ENCODE assay signal across 1 cellular context in the genomic region with DNA sequence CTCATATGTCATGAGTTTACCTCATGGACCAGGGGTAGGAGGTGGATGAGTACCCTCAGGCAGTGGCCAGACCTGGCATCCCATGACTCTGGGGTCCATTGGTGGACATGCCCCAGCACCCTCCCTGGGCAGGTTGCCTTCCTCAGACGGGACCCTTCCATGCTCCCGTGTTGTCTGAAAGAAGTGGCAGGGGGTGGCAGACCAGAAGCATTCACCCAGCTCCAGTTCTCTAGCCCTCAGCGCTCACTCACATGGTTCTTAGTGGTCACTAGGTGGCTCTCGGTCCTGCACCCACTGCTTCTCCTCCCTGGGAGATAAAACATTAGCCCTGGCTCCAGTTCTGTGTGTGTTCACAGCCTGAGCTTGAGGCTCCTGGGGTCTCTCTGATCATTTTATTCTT.
TF ChIP-seq lines count a peak whose summit lies in the region.

No MANE protein-coding gene starts in this region.

TF ChIP-seq in H1, 55 proteins besides CTCF, POLR2A, EP300 and RAD21:
- no peak for TF ChIP-seq SIN3A (conservative IDR thresholded peaks at IDR 0.05 in 1 of 2, IDR thresholded peaks at IDR 0.05 in 1 of 2; ENCODE audit: low read depth in 1 of 2, low read length in 2 of 2)
- TF ChIP-seq POU5F1 (IDR thresholded peaks at IDR 0.05; ENCODE audit: low read depth, low read length): no peak
- TF ChIP-seq EZH2 (IDR thresholded peaks at IDR 0.05; ENCODE audit: low read depth, low read length, severe bottlenecking): no peak
- no peak for TF ChIP-seq E2F6 (IDR thresholded peaks at IDR 0.05)
- no peak for TF ChIP-seq YY1 (IDR thresholded peaks at IDR 0.05; ENCODE audit: low read depth, low read length)
- no peak for TF ChIP-seq PHF8 (conservative IDR thresholded peaks at IDR 0.05; ENCODE audit: low read depth, low read length)
- TF ChIP-seq CTBP2 (IDR thresholded peaks at IDR 0.05; ENCODE audit: borderline replicate concordance, insufficient read depth, insufficient read length, low read length): no peak
- no peak for TF ChIP-seq ASH2L (IDR thresholded peaks at IDR 0.05; ENCODE audit: low read length)
- no peak for TF ChIP-seq CBX8 (IDR thresholded peaks at IDR 0.05; ENCODE audit: borderline replicate concordance, low read depth, low read length)
